ENCODE assay signal across 1 cellular context in the genomic region with DNA sequence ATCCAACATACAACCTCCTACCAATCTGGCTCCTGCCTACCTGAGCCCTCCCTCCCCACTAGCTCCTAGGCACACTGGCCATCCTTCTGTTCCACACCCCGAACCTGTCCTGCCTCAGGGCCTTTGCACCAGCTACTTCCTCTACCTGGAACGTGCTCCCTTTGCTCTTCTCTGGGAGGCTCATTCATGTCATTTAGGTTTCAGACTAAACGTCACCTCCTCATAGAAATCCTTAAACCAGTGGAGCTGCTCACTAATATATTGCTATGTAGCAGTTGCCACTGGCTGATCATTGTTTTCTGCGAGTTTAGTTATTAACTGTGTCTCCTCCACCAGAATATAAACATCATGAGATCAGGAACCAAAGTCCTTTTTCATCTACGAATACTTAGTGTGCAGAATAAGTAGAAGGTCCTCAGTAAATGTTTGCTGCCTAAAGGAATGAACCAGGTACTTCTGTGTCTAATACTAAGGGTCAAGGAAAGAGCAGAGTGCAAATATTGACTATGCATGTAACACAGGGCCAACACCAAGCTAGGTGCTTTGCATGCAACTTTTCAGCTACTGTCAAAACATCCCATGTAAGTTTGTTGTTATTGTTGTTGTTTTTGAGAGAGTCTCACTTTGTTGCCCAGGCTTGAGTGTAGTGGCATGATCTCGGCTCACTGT.
TF ChIP-seq lines count a peak whose summit lies in the region.

No MANE protein-coding gene starts in this region.

TF ChIP-seq in HepG2, 621 proteins besides CTCF, POLR2A, EP300 and RAD21 (continued from another document and continues in another):
- TF ChIP-seq, protein P1, sequence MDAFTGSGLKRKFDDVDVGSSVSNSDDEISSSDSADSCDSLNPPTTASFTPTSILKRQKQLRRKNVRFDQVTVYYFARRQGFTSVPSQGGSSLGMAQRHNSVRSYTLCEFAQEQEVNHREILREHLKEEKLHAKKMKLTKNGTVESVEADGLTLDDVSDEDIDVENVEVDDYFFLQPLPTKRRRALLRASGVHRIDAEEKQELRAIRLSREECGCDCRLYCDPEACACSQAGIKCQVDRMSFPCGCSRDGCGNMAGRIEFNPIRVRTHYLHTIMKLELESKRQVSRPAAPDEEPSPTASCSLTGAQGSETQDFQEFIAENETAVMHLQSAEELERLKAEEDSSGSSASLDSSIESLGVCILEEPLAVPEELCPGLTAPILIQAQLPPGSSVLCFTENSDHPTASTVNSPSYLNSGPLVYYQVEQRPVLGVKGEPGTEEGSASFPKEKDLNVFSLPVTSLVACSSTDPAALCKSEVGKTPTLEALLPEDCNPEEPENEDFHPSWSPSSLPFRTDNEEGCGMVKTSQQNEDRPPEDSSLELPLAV (CRISPR knock-in tag; conservative IDR thresholded peaks at IDR 0.05; ENCODE audit: low read depth), result no peak
- TF ChIP-seq, protein P2, sequence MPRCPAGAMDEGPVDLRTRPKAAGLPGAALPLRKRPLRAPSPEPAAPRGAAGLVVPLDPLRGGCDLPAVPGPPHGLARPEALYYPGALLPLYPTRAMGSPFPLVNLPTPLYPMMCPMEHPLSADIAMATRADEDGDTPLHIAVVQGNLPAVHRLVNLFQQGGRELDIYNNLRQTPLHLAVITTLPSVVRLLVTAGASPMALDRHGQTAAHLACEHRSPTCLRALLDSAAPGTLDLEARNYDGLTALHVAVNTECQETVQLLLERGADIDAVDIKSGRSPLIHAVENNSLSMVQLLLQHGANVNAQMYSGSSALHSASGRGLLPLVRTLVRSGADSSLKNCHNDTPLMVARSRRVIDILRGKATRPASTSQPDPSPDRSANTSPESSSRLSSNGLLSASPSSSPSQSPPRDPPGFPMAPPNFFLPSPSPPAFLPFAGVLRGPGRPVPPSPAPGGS (CRISPR knock-in tag; IDR thresholded peaks at IDR 0.05), result 0 out of 2 replicates have a peak, but pooled peaks have one; percentile 33
- TF ChIP-seq, protein P3, sequence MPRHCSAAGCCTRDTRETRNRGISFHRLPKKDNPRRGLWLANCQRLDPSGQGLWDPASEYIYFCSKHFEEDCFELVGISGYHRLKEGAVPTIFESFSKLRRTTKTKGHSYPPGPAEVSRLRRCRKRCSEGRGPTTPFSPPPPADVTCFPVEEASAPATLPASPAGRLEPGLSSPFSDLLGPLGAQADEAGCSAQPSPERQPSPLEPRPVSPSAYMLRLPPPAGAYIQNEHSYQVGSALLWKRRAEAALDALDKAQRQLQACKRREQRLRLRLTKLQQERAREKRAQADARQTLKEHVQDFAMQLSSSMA (CRISPR knock-in tag; IDR thresholded peaks at IDR 0.05), result no peak
- TF ChIP-seq IKZF4 (CRISPR knock-in tag; IDR thresholded peaks at IDR 0.05; ENCODE audit: borderline replicate concordance, low read depth, not compliant biosample characterization) (no peak), TOE1 (CRISPR knock-in tag; IDR thresholded peaks at IDR 0.05) (no peak), ZNF747 (CRISPR knock-in tag; IDR thresholded peaks at IDR 0.05; ENCODE audit: borderline replicate concordance) (no peak), ZNF720 (CRISPR knock-in tag; IDR thresholded peaks at IDR 0.05) (no peak), ZNF570 (CRISPR knock-in tag; IDR thresholded peaks at IDR 0.05; ENCODE audit: borderline replicate concordance) (no peak), ZNF274 (CRISPR knock-in tag; IDR thresholded peaks at IDR 0.05) (no peak), ZSCAN9 (CRISPR knock-in tag; IDR thresholded peaks at IDR 0.05; ENCODE audit: borderline replicate concordance) (peak; percentile 86; the same call in 1 of the 2 replicates), TEAD3 (CRISPR knock-in tag; optimal IDR thresholded peaks at IDR 0.05; ENCODE audit: borderline replicate concordance) (peak; percentile 68), TMF1 (CRISPR knock-in tag; IDR thresholded peaks at IDR 0.05; ENCODE audit: low read depth) (no peak), CENPX (CRISPR knock-in tag; IDR thresholded peaks at IDR 0.05) (no peak), U2AF1 (optimal IDR thresholded peaks at IDR 0.05; ENCODE audit: low read depth, low read length) (no peak), ZFP36L1 (CRISPR knock-in tag; IDR thresholded peaks at IDR 0.05) (peak; percentile 74; the same call in 1 of the 2 replicates), MTA1 (CRISPR knock-in tag; IDR thresholded peaks at IDR 0.05; ENCODE audit: borderline replicate concordance) (no peak), MAFF (IDR thresholded peaks at IDR 0.05; ENCODE audit: low read depth, low read length) (peak; percentile 56), PRPF4 (IDR thresholded peaks at IDR 0.05; ENCODE audit: low read depth, low read length, poor library complexity, severe bottlenecking) (no peak), ZMAT3 (CRISPR knock-in tag; conservative IDR thresholded peaks at IDR 0.05) (no peak), PAWR (CRISPR knock-in tag; IDR thresholded peaks at IDR 0.05; ENCODE audit: borderline replicate concordance) (no peak), PHB2 (IDR thresholded peaks at IDR 0.05; ENCODE audit: partially characterized antibody) (no peak), PAX8 (CRISPR knock-in tag; IDR thresholded peaks at IDR 0.05; ENCODE audit: borderline replicate concordance) (no peak), GFI1 (CRISPR knock-in tag; IDR thresholded peaks at IDR 0.05; ENCODE audit: borderline replicate concordance) (peak; percentile 61; the same call in 1 of the 2 replicates), BCL6 (CRISPR knock-in tag; IDR thresholded peaks at IDR 0.05) (peak; percentile 92), ZBTB8A (CRISPR knock-in tag; IDR thresholded peaks at IDR 0.05; ENCODE audit: borderline replicate concordance, low read depth) (no peak), BHLHE40 (IDR thresholded peaks at IDR 0.05; ENCODE audit: low read length) (no peak), SUZ12 (IDR thresholded peaks at IDR 0.05; ENCODE audit: low read depth, low read length) (no peak), RCOR2 (CRISPR knock-in tag; IDR thresholded peaks at IDR 0.05) (peak; percentile 97), ZFP36L2 (CRISPR knock-in tag; IDR thresholded peaks at IDR 0.05) (no peak), HMG20B (CRISPR knock-in tag; conservative IDR thresholded peaks at IDR 0.05) (peak; percentile 74)
- TF ChIP-seq, protein P4, sequence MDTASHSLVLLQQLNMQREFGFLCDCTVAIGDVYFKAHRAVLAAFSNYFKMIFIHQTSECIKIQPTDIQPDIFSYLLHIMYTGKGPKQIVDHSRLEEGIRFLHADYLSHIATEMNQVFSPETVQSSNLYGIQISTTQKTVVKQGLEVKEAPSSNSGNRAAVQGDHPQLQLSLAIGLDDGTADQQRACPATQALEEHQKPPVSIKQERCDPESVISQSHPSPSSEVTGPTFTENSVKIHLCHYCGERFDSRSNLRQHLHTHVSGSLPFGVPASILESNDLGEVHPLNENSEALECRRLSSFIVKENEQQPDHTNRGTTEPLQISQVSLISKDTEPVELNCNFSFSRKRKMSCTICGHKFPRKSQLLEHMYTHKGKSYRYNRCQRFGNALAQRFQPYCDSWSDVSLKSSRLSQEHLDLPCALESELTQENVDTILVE (CRISPR knock-in tag; IDR thresholded peaks at IDR 0.05), result peak; percentile 60
- TF ChIP-seq, protein P5, sequence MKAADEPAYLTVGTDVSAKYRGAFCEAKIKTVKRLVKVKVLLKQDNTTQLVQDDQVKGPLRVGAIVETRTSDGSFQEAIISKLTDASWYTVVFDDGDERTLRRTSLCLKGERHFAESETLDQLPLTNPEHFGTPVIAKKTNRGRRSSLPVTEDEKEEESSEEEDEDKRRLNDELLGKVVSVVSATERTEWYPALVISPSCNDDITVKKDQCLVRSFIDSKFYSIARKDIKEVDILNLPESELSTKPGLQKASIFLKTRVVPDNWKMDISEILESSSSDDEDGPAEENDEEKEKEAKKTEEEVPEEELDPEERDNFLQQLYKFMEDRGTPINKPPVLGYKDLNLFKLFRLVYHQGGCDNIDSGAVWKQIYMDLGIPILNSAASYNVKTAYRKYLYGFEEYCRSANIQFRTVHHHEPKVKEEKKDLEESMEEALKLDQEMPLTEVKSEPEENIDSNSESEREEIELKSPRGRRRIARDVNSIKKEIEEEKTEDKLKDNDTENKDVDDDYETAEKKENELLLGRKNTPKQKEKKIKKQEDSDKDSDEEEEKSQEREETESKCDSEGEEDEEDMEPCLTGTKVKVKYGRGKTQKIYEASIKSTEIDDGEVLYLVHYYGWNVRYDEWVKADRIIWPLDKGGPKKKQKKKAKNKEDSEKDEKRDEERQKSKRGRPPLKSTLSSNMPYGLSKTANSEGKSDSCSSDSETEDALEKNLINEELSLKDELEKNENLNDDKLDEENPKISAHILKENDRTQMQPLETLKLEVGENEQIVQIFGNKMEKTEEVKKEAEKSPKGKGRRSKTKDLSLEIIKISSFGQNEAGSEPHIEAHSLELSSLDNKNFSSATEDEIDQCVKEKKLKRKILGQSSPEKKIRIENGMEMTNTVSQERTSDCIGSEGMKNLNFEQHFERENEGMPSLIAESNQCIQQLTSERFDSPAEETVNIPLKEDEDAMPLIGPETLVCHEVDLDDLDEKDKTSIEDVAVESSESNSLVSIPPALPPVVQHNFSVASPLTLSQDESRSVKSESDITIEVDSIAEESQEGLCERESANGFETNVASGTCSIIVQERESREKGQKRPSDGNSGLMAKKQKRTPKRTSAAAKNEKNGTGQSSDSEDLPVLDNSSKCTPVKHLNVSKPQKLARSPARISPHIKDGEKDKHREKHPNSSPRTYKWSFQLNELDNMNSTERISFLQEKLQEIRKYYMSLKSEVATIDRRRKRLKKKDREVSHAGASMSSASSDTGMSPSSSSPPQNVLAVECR (CRISPR knock-in tag; IDR thresholded peaks at IDR 0.05; ENCODE audit: borderline replicate concordance), result no peak; the same call in 1 of the 2 replicates
- TF ChIP-seq, protein P6, sequence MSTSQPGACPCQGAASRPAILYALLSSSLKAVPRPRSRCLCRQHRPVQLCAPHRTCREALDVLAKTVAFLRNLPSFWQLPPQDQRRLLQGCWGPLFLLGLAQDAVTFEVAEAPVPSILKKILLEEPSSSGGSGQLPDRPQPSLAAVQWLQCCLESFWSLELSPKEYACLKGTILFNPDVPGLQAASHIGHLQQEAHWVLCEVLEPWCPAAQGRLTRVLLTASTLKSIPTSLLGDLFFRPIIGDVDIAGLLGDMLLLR (CRISPR knock-in tag; IDR thresholded peaks at IDR 0.05), result no peak
- TF ChIP-seq, protein P7, sequence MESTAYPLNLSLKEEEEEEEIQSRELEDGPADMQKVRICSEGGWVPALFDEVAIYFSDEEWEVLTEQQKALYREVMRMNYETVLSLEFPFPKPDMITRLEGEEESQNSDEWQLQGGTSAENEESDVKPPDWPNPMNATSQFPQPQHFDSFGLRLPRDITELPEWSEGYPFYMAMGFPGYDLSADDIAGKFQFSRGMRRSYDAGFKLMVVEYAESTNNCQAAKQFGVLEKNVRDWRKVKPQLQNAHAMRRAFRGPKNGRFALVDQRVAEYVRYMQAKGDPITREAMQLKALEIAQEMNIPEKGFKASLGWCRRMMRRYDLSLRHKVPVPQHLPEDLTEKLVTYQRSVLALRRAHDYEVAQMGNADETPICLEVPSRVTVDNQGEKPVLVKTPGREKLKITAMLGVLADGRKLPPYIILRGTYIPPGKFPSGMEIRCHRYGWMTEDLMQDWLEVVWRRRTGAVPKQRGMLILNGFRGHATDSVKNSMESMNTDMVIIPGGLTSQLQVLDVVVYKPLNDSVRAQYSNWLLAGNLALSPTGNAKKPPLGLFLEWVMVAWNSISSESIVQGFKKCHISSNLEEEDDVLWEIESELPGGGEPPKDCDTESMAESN (CRISPR knock-in tag; conservative IDR thresholded peaks at IDR 0.05), result peak; percentile 82
- TF ChIP-seq, protein P8, sequence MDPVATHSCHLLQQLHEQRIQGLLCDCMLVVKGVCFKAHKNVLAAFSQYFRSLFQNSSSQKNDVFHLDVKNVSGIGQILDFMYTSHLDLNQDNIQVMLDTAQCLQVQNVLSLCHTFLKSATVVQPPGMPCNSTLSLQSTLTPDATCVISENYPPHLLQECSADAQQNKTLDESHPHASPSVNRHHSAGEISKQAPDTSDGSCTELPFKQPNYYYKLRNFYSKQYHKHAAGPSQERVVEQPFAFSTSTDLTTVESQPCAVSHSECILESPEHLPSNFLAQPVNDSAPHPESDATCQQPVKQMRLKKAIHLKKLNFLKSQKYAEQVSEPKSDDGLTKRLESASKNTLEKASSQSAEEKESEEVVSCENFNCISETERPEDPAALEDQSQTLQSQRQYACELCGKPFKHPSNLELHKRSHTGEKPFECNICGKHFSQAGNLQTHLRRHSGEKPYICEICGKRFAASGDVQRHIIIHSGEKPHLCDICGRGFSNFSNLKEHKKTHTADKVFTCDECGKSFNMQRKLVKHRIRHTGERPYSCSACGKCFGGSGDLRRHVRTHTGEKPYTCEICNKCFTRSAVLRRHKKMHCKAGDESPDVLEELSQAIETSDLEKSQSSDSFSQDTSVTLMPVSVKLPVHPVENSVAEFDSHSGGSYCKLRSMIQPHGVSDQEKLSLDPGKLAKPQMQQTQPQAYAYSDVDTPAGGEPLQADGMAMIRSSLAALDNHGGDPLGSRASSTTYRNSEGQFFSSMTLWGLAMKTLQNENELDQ (CRISPR knock-in tag; IDR thresholded peaks at IDR 0.05; ENCODE audit: borderline replicate concordance), result no peak
- TF ChIP-seq, protein P9, sequence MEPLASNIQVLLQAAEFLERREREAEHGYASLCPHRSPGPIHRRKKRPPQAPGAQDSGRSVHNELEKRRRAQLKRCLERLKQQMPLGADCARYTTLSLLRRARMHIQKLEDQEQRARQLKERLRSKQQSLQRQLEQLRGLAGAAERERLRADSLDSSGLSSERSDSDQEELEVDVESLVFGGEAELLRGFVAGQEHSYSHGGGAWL (CRISPR knock-in tag; IDR thresholded peaks at IDR 0.05), result no peak
- TF ChIP-seq, protein P10, sequence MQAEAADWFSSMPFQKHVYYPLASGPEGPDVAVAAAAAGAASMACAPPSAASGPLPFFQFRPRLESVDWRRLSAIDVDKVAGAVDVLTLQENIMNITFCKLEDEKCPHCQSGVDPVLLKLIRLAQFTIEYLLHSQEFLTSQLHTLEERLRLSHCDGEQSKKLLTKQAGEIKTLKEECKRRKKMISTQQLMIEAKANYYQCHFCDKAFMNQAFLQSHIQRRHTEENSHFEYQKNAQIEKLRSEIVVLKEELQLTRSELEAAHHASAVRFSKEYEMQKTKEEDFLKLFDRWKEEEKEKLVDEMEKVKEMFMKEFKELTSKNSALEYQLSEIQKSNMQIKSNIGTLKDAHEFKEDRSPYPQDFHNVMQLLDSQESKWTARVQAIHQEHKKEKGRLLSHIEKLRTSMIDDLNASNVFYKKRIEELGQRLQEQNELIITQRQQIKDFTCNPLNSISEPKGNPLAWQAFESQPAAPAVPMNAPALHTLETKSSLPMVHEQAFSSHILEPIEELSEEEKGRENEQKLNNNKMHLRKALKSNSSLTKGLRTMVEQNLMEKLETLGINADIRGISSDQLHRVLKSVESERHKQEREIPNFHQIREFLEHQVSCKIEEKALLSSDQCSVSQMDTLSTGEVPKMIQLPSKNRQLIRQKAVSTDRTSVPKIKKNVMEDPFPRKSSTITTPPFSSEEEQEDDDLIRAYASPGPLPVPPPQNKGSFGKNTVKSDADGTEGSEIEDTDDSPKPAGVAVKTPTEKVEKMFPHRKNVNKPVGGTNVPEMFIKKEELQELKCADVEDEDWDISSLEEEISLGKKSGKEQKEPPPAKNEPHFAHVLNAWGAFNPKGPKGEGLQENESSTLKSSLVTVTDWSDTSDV (CRISPR knock-in tag; IDR thresholded peaks at IDR 0.05), result no peak
- TF ChIP-seq, protein P11, sequence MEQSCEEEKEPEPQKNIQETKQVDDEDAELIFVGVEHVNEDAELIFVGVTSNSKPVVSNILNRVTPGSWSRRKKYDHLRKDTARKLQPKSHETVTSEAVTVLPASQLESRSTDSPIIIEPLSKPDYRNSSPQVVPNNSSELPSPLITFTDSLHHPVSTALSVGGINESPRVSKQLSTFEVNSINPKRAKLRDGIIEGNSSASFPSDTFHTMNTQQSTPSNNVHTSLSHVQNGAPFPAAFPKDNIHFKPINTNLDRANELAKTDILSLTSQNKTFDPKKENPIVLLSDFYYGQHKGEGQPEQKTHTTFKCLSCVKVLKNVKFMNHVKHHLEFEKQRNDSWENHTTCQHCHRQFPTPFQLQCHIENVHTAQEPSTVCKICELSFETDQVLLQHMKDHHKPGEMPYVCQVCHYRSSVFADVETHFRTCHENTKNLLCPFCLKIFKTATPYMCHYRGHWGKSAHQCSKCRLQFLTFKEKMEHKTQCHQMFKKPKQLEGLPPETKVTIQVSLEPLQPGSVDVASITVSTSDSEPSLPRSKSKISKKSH (CRISPR knock-in tag; IDR thresholded peaks at IDR 0.05; ENCODE audit: borderline replicate concordance), result no peak
